ENCODE assay signal across 8 cellular contexts in the genomic region with DNA sequence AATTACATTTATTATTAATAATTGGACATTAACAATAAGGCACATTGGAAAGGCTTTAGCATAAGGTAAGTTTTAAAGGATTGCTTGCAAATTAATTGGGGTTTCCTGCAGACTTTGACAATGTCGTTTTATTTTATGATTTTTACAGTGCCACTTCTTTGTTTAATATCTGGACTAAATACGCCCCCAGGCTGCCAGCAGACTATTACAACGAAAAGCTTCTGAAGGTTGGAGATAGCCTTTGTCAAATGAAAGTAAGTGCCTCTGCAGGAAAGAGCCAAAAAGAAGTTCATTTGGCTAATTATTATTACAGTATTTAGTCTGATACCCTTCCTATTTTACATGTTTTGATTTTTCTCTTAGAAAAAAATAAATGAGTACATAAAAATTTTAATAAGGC. TPM values are rescaled to one million over a fixed set of nuclear protein-coding genes. Genes with fewer than 3 reads are reported as not detected.
DNase-seq lines count a peak whose midpoint lies in the region; ATAC-seq and TF ChIP-seq lines count a peak whose summit lies in the region.

No MANE protein-coding gene starts in this region.

- H3K36me3 Mint-ChIP-seq in activated T-helper 2 cell treated with anti-CD3 and anti-CD28 coated beads, Interferon-gamma antibody, Interleukin-2, Interleukin-4, amounts not matched to agents 10 μg/mL and 5 μg/mL and 100 μg/mL, durations not matched to agents 14 hours and 24 hours and 36 hours (ENCODE audit: low read depth), result peaks cover 7% of the 10 kb centered on the region

- H3K79me2 ChIP-seq in DND-41 (ENCODE audit: insufficient read depth, low read length), result no peaks in the 10 kb centered on the region

- no peaks in the 10 kb centered on the region for H3K9me3 ChIP-seq in DND-41 (ENCODE audit: insufficient read depth, low read length, severe bottlenecking)
- H3K9me3 ChIP-seq in lower lobe of right lung, result no peaks in the 10 kb centered on the region
- no peaks in the 10 kb centered on the region for H3K9me3 ChIP-seq in suprapubic skin

- 0 out of 3 replicates have a peak, but pooled peaks have one; percentile 30 for ATAC-seq in DND-41 (ENCODE audit: insufficient read depth, low read depth)
- peak; percentile 18 for ATAC-seq in HG03139 (IDR thresholded peaks at IDR 0.05; ENCODE audit: unreplicated experiment)
- no peak for ATAC-seq in lower lobe of right lung
- no peak for ATAC-seq in GM18858 (IDR thresholded peaks at IDR 0.05; ENCODE audit: unreplicated experiment)
- ATAC-seq in HG03097 (IDR thresholded peaks at IDR 0.05; ENCODE audit: low FRiP score, unreplicated experiment), result no peak
- no peak for ATAC-seq in HG03520 (IDR thresholded peaks at IDR 0.05; ENCODE audit: unreplicated experiment)

- H3K27me3 ChIP-seq in DND-41 (ENCODE audit: insufficient read depth, low read length, poor library complexity) (no peaks in the 10 kb centered on the region), lower lobe of right lung (ENCODE audit: low read depth) (no peaks in the 10 kb centered on the region), suprapubic skin (no peaks in the 10 kb centered on the region)

- 22% methylated on average over 3 of the region's 3 CpGs for WGBS in suprapubic skin

- no peak overlapping the region for H3K4me3 ChIP-seq in DND-41 (ENCODE audit: low read depth in 1 of 2, low read length in 2 of 2)
- H3K4me3 ChIP-seq in lower lobe of right lung, result no peak overlapping the region
- H3K4me3 ChIP-seq in suprapubic skin, result no peak overlapping the region

- H4K20me1 ChIP-seq in DND-41 (ENCODE audit: insufficient read depth, low read length), result no peaks in the 10 kb centered on the region

- DNase-seq in DND-41, result no peak
- no peak for DNase-seq in activated T-helper 2 cell treated with anti-CD3 and anti-CD28 coated beads, Interferon-gamma antibody, Interleukin-2, Interleukin-4, amounts not matched to agents 10 μg/mL and 5 μg/mL and 100 μg/mL, durations not matched to agents 14 hours and 24 hours and 36 hours (ENCODE audit: low spot score)
- DNase-seq in lower lobe of right lung, result no peak
- DNase-seq in suprapubic skin (ENCODE audit: low spot score in 2 of 2), result no peak

- peaks cover 9% of the 10 kb centered on the region for H3K9me3 Mint-ChIP-seq in activated T-helper 2 cell treated with anti-CD3 and anti-CD28 coated beads, Interferon-gamma antibody, Interleukin-2, Interleukin-4, amounts not matched to agents 10 μg/mL and 5 μg/mL and 100 μg/mL, durations not matched to agents 14 hours and 24 hours and 36 hours

- H3K4me1 Mint-ChIP-seq in activated T-helper 2 cell treated with anti-CD3 and anti-CD28 coated beads, Interferon-gamma antibody, Interleukin-2, Interleukin-4, amounts not matched to agents 10 μg/mL and 5 μg/mL and 100 μg/mL, durations not matched to agents 14 hours and 24 hours and 36 hours (ENCODE audit: low read depth), result peaks cover 50% of the 10 kb centered on the region

- no peak overlapping the region; the same call in 1 of the 2 replicates for H3K27ac ChIP-seq in DND-41 (ENCODE audit: low read length)
- peak overlapping the region; percentile 79 for H3K27ac ChIP-seq in lower lobe of right lung
- H3K27ac ChIP-seq in suprapubic skin, result no peak overlapping the region

- H2AFZ ChIP-seq in DND-41 (ENCODE audit: low read depth, low read length), result no peak overlapping the region

- H3K4me1 ChIP-seq in DND-41 (ENCODE audit: insufficient read depth, low read length) (peaks cover 25% of the 10 kb centered on the region), lower lobe of right lung (peaks cover 19% of the 10 kb centered on the region), suprapubic skin (peaks cover 10% of the 10 kb centered on the region)

- H3K4me3 Mint-ChIP-seq in activated T-helper 2 cell treated with anti-CD3 and anti-CD28 coated beads, Interferon-gamma antibody, Interleukin-2, Interleukin-4, amounts not matched to agents 10 μg/mL and 5 μg/mL and 100 μg/mL, durations not matched to agents 14 hours and 24 hours and 36 hours (ENCODE audit: low read depth), result no peak overlapping the region

- no peaks in the 10 kb centered on the region for H3K27me3 Mint-ChIP-seq in activated T-helper 2 cell treated with anti-CD3 and anti-CD28 coated beads, Interferon-gamma antibody, Interleukin-2, Interleukin-4, amounts not matched to agents 10 μg/mL and 5 μg/mL and 100 μg/mL, durations not matched to agents 14 hours and 24 hours and 36 hours (ENCODE audit: low read depth)

- no peak for TF ChIP-seq EP300 in suprapubic skin (IDR thresholded peaks at IDR 0.05)

- no peak overlapping the region for H3K4me2 ChIP-seq in DND-41 (ENCODE audit: insufficient read depth, low read length)

- no peak overlapping the region for H3K9ac ChIP-seq in DND-41 (ENCODE audit: low read depth, low read length)

- H3K36me3 ChIP-seq in DND-41 (ENCODE audit: insufficient read depth, low read length), result no peaks in the 10 kb centered on the region
- no peaks in the 10 kb centered on the region for H3K36me3 ChIP-seq in lower lobe of right lung
- H3K36me3 ChIP-seq in suprapubic skin, result no peaks in the 10 kb centered on the region

- intact Hi-C loops in activated T-helper 2 cell treated with anti-CD3 and anti-CD28 coated beads, Interferon-gamma antibody, Interleukin-2, Interleukin-4, amounts not matched to agents 10 μg/mL and 5 μg/mL and 100 μg/mL, durations not matched to agents 14 hours and 24 hours and 36 hours (cut with micrococcal nuclease), result loop anchor here (1.0 to 5.0 kb wide), 3 partner anchors 55 to 163 kb away; partner anchors contain the start of gene CDK17
- intact Hi-C loops in lower lobe of right lung (cut with DNase I), result no loop called here

- no peak for TF ChIP-seq POLR2A in suprapubic skin (IDR thresholded peaks at IDR 0.05)

- H3K27ac Mint-ChIP-seq in activated T-helper 2 cell treated with anti-CD3 and anti-CD28 coated beads, Interferon-gamma antibody, Interleukin-2, Interleukin-4, amounts not matched to agents 10 μg/mL and 5 μg/mL and 100 μg/mL, durations not matched to agents 14 hours and 24 hours and 36 hours, result peak overlapping the region; percentile 74

- TF ChIP-seq CTCF in DND-41 (IDR thresholded peaks at IDR 0.05; ENCODE audit: borderline replicate concordance, extremely low read depth, low read length, poor library complexity, severe bottlenecking) (peak; percentile 43), lower lobe of right lung (IDR thresholded peaks at IDR 0.05) (no peak), suprapubic skin (IDR thresholded peaks at IDR 0.05) (no peak)

RNA-seq across cellular contexts. Expression of gene CFAP54, which starts 11.3 kb away (rescaled TPM):
- total RNA-seq in activated T-helper 2 cell treated with anti-CD3 and anti-CD28 coated beads, Interferon-gamma antibody, Interleukin-2, Interleukin-4, amounts not matched to agents 10 μg/mL and 5 μg/mL and 100 μg/mL, durations not matched to agents 14 hours and 24 hours and 36 hours, result 0.14 and 0.23 TPM in 2 replicates
- 7.9 TPM for total RNA-seq in lower lobe of right lung
- under 1 TPM in 1 of 4 donors, not detected in 3; 0.16 TPM for total RNA-seq in suprapubic skin

Comparison
In these comparisons a context has a peak if more than half of its experiments do, and no peak if none do; other contexts are left out.
1. ATAC-seq: peak in DND-41 (single experiment) and HG03139 (single experiment); none in lower lobe of right lung (0 of 2), GM18858 (single experiment), HG03097 (single experiment) and HG03520 (single experiment).